In the genomic region with DNA sequence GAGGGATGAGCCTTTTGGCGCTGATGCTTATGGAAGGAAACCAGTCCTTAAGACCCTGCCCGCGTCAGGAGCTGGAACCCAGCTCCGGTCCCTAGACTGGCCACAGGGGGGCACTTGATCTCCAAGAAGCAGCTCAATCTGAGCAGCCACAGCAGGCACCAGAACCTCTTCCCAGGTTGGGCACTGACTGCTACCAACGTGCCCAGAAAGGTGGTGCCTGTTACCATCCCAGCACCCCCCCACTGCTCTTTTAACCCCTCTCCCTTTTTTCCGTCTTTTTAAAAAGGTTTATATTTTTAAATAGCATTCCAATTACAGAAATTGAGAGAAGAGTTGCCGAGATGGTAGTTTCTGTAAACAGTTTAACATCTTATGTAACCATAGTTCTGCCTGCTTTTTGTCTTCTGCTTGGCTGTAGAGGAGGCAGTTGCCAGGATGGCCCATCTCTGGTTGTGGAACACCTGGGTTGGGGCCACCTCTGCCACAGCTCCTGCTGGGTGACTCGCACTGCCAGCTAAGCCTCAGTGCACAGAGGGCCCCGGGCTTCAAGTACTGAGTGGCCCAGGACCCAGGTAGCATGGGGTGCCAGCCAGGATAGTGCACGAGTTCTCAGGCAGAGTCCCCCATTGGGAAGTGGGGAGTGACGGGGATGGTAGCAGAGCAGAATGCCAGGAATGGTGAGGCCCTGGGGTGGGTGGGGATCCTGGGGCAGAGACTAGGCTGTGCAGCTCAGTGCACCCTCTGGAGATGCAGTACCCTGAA, we compare ENCODE assay signal across 8 cellular contexts.
DNase-seq lines count a peak whose midpoint lies in the region; ATAC-seq and TF ChIP-seq lines count a peak whose summit lies in the region.

No MANE protein-coding gene starts in this region.

- peak; percentile 84 for TF ChIP-seq CTCF in AG04449 (IDR thresholded peaks at IDR 0.05; ENCODE audit: insufficient read depth, low read length, missing control alignments)
- peak; percentile 82 for TF ChIP-seq CTCF in LNCAP (IDR thresholded peaks at IDR 0.05)

- H3K4me3 ChIP-seq in AG04449 (ENCODE audit: low read depth, low read length): no peak overlapping the region

- CTCF ChIA-PET in AG04449 (lab: Yijun Ruan, JAX): interaction anchor here (0.7 to 34.6 kb wide), 27 partner anchors 8 to 165 kb away, joined by 3 to 1796 read pairs (median 4); a partner anchor contains a TSS

- POLR2A ChIA-PET in AG04449 (lab: Yijun Ruan, JAX): interaction anchor here (0.5 to 2.5 kb wide), 2 partner anchors 106 to 407 kb away, joined by 3 to 16 read pairs; a partner anchor contains a TSS

- DNase-seq in AG04449 (ENCODE audit: low read depth, low spot score): no peak
- peak; percentile 76 for DNase-seq in cerebellar cortex (ENCODE audit: low spot score)
- no peak for DNase-seq in left lobe of liver (ENCODE audit: low spot score)
- peak; percentile 46 to 65 for DNase-seq in stimulated activated CD4-positive, alpha-beta T cell treated with anti-CD3 and anti-CD28 coated beads, Interleukin-4, amount 100 ng/mL, for 48 hours (ENCODE audit: low read depth in 2 of 2)

- peak; percentile 74 for ATAC-seq in GM18511 (IDR thresholded peaks at IDR 0.05; ENCODE audit: unreplicated experiment)
- ATAC-seq in activated CD4-positive, CD25-positive, alpha-beta regulatory T cell treated with anti-CD3 and anti-CD28 coated beads, Interleukin-2, amount 50 U/mL, for 24 hours: peak; percentile 60 to 70
- ATAC-seq in left lobe of liver: peak; percentile 46
- ATAC-seq in HG02588 (IDR thresholded peaks at IDR 0.05; ENCODE audit: unreplicated experiment): no peak

Comparison
In these comparisons a context has a peak if more than half of its experiments do, and no peak if none do; other contexts are left out.
1. DNase-seq: peak in cerebellar cortex (single experiment) and stimulated activated CD4-positive, alpha-beta T cell treated with anti-CD3 and anti-CD28 coated beads, Interleukin-4, amount 100 ng/mL, for 48 hours (2 of 2); none in AG04449 (single experiment) and left lobe of liver (single experiment).